In genomic region chr1:23553896-23554480, GRCh38 we compare ENCODE assay signal across 7 cellular contexts. TPM values are rescaled to one million over a fixed set of nuclear protein-coding genes. Genes with fewer than 3 reads are reported as not detected.
DNase-seq lines count a peak whose midpoint lies in the region; ATAC-seq and TF ChIP-seq lines count a peak whose summit lies in the region.

No MANE protein-coding gene starts in this region.

- POLR2A ChIA-PET in activated CD8-positive, alpha-beta T cell treated with anti-CD3 and anti-CD28 coated beads, Interleukin-2, amount 10 ng/mL, durations not matched to agents 7 days and 5 days (lab: Charles Lee) = interaction anchor here (0.7 to 7.5 kb wide), 12 partner anchors 23 to 210 kb away, joined by 3 to 69 read pairs (median 7); partner anchors contain the start of genes E2F2 and HNRNPR

- 20% methylated on average over 22 of the region's 22 CpGs for WGBS in HUES64
- 34 to 41% (median 38%) methylated on average over 18 to 22 of the region's 22 CpGs for WGBS in stomach, 5 donors

- H3K4me3 ChIP-seq in HUES64 (ENCODE audit: low read length) (peak overlapping the region; percentile 62), iPS-18c (ENCODE audit: insufficient read depth, low read depth, low read length) (peak overlapping the region; percentile 61), stomach (peak overlapping the region; percentile 68 to 84 (median 78))

- peak overlapping the region; percentile 81 for H3K4me3 Mint-ChIP-seq in activated CD8-positive, alpha-beta T cell treated with anti-CD3 and anti-CD28 coated beads, Interleukin-2, amount 10 ng/mL, durations not matched to agents 7 days and 5 days

- CTCF ChIA-PET in activated CD8-positive, alpha-beta T cell treated with anti-CD3 and anti-CD28 coated beads, Interleukin-2, amount 10 ng/mL, durations not matched to agents 7 days and 5 days (lab: Charles Lee) = interaction anchor here (0.7 to 23.9 kb wide), 17 partner anchors 9 to 79 kb away, joined by 3 to 1062 read pairs (median 10); no protein-coding TSS in a partner anchor

- H3K4me1 ChIP-seq in HUES64 (ENCODE audit: insufficient read depth, low read length) (peaks cover 32% of the 10 kb centered on the region), stomach (peaks cover 25 to 63% (median 53%) of the 10 kb centered on the region in 4 donors)

- H3K4me1 Mint-ChIP-seq in activated CD8-positive, alpha-beta T cell treated with anti-CD3 and anti-CD28 coated beads, Interleukin-2, amount 10 ng/mL, durations not matched to agents 7 days and 5 days (ENCODE audit: low read depth) = peaks cover 43% of the 10 kb centered on the region

- H3K36me3 ChIP-seq in HUES64 (ENCODE audit: insufficient read depth, low read length) (peaks cover 14% of the 10 kb centered on the region), stomach (peaks cover 0 to 8% (median 2%) of the 10 kb centered on the region in 4 donors)

- H3K27ac ChIP-seq in HUES64 (ENCODE audit: low read depth, low read length) = peak overlapping the region; percentile 96
- peak overlapping the region; percentile 94 to 97 (median 97) for H3K27ac ChIP-seq in stomach

- H3K9me3 ChIP-seq in HUES64 (ENCODE audit: insufficient read depth, low read depth, low read length) (no peaks in the 10 kb centered on the region), iPS-18c (ENCODE audit: control insufficient read depth, insufficient read depth, low read length) (no peaks in the 10 kb centered on the region), stomach (no peaks in the 10 kb centered on the region)

- intact Hi-C loops in stomach (cut with DNase I; ENCODE audit: low total_unique reads) = no loop called here

- no peak for DNase-seq in activated CD8-positive, alpha-beta T cell treated with anti-CD3 and anti-CD28 coated beads, Interleukin-2, amount 10 ng/mL, durations not matched to agents 7 days and 5 days
- DNase-seq in stomach (no peak), COLO668 (lab: John Stamatoyannopoulos, UW; ENCODE audit: unreplicated experiment) (no peak), foreskin melanocyte (no peak)

- H3K27me3 ChIP-seq in HUES64 (ENCODE audit: insufficient read depth, low read length) (peaks cover 9% of the 10 kb centered on the region), stomach (no peaks in the 10 kb centered on the region)

- no peak for TF ChIP-seq POLR2A in stomach (IDR thresholded peaks at IDR 0.05)

- H3K27ac Mint-ChIP-seq in activated CD8-positive, alpha-beta T cell treated with anti-CD3 and anti-CD28 coated beads, Interleukin-2, amount 10 ng/mL, durations not matched to agents 7 days and 5 days = peak overlapping the region; percentile 90

- no peaks in the 10 kb centered on the region for H3K9me3 Mint-ChIP-seq in activated CD8-positive, alpha-beta T cell treated with anti-CD3 and anti-CD28 coated beads, Interleukin-2, amount 10 ng/mL, durations not matched to agents 7 days and 5 days (ENCODE audit: insufficient read depth)

- TF ChIP-seq EP300 in stomach (IDR thresholded peaks at IDR 0.05) = no peak

- no peak for TF ChIP-seq CTCF in stomach (IDR thresholded peaks at IDR 0.05)

- H3K36me3 Mint-ChIP-seq in activated CD8-positive, alpha-beta T cell treated with anti-CD3 and anti-CD28 coated beads, Interleukin-2, amount 10 ng/mL, durations not matched to agents 7 days and 5 days (ENCODE audit: low read depth) = peaks cover 20% of the 10 kb centered on the region

- H3K27me3 Mint-ChIP-seq in activated CD8-positive, alpha-beta T cell treated with anti-CD3 and anti-CD28 coated beads, Interleukin-2, amount 10 ng/mL, durations not matched to agents 7 days and 5 days (ENCODE audit: low read depth) = peaks cover 2% of the 10 kb centered on the region

- H3K9ac ChIP-seq in HUES64 (ENCODE audit: low read depth, low read length) = peak overlapping the region; percentile 89

- ATAC-seq in activated CD8-positive, alpha-beta T cell treated with anti-CD3 and anti-CD28 coated beads, Interleukin-2, amount 10 ng/mL, durations not matched to agents 7 days and 5 days = no peak
- ATAC-seq in HG03378 (IDR thresholded peaks at IDR 0.05; ENCODE audit: unreplicated experiment) = no peak

RNA-seq across cellular contexts. Expression of gene ID3, which starts 5.3 kb away (rescaled TPM):
- 311 TPM for polyA plus RNA-seq in HUES64 (2013, experiment 1 of 2)
- polyA plus RNA-seq in HUES64 (2013, experiment 2 of 2) = 399 TPM
- 10 to 100 TPM; 31.4 to 34.4 TPM for total RNA-seq in activated CD8-positive, alpha-beta T cell treated with anti-CD3 and anti-CD28 coated beads, Interleukin-2, amount 10 ng/mL, durations not matched to agents 7 days and 5 days
- total RNA-seq in stomach = 1,000 to 10,000 TPM in 1 of 5 donors, 100 to 1,000 TPM in 3, 10 to 100 TPM in 1; 90.6 to 1,101 (median 120) TPM
- polyA plus RNA-seq in stomach = 100 to 1,000 TPM in 2 of 3 donors, 10 to 100 TPM in 1; 79.4 to 226 (median 139) TPM

RNA-seq across cellular contexts. Expression of gene E2F2, which starts 23.0 kb away (rescaled TPM):
- 3.0 TPM for polyA plus RNA-seq in HUES64 (2013, experiment 1 of 2)
- 4.2 TPM for polyA plus RNA-seq in HUES64 (2013, experiment 2 of 2)
- total RNA-seq in activated CD8-positive, alpha-beta T cell treated with anti-CD3 and anti-CD28 coated beads, Interleukin-2, amount 10 ng/mL, durations not matched to agents 7 days and 5 days = 10 to 100 TPM; 75.0 to 80.3 TPM
- total RNA-seq in stomach = 10 to 100 TPM in 1 of 5 donors, 1 to 10 TPM in 3, under 1 TPM in 1; 0.58 to 27.8 (median 3.5) TPM
- polyA plus RNA-seq in stomach = 1 to 10 TPM in 1 of 3 donors, under 1 TPM in 2; 0.61 to 3.2 (median 0.87) TPM
